Comparison of ENCODE assay signal across 11 cellular contexts in genomic region chr5:108720416-108720815, GRCh38. TPM values are rescaled to one million over a fixed set of nuclear protein-coding genes. Genes with fewer than 3 reads are reported as not detected.
DNase-seq lines count a peak whose midpoint lies in the region; ATAC-seq and TF ChIP-seq lines count a peak whose summit lies in the region.
"Had no signal": no experiment of that assay in that cellular context is flagged by ENCODE, and none has a peak within 500 bp of the region (broad histone marks: within the 10 kb centered on the region; RNA-seq: fewer than 3 reads in every experiment).

No MANE protein-coding gene starts in this region.

- no peaks in the 10 kb centered on the region for H3K36me3 Mint-ChIP-seq in activated CD8-positive, alpha-beta memory T cell treated with anti-CD3 and anti-CD28 coated beads, Interleukin-2, amount 10 ng/mL, durations not matched to agents 7 days and 5 days
- no peaks in the 10 kb centered on the region for H3K36me3 Mint-ChIP-seq in stimulated activated effector memory CD8-positive, alpha-beta T cell treated with anti-CD3 and anti-CD28 coated beads, Interleukin-12 subunit alpha, Interleukin-12 subunit beta, amount 100 ng/mL, for 72 hours
- H3K36me3 Mint-ChIP-seq in T-cell, result no peaks in the 10 kb centered on the region

- no peak overlapping the region for H2AFZ ChIP-seq in IMR-90 (replicated peaks; ENCODE audit: low read length, poor library complexity)

- no peaks in the 10 kb centered on the region for H3K9me3 Mint-ChIP-seq in activated CD8-positive, alpha-beta memory T cell treated with anti-CD3 and anti-CD28 coated beads, Interleukin-2, amount 10 ng/mL, durations not matched to agents 7 days and 5 days (ENCODE audit: low read depth)
- H3K9me3 Mint-ChIP-seq in stimulated activated effector memory CD8-positive, alpha-beta T cell treated with anti-CD3 and anti-CD28 coated beads, Interleukin-12 subunit alpha, Interleukin-12 subunit beta, amount 100 ng/mL, for 72 hours, result no peaks in the 10 kb centered on the region
- no peaks in the 10 kb centered on the region for H3K9me3 Mint-ChIP-seq in T-cell

- H3K27me3 ChIP-seq in IMR-90 (ENCODE audit: control insufficient read depth, insufficient read depth, low read length), result no peaks in the 10 kb centered on the region
- H3K27me3 ChIP-seq: cardiac muscle cell had no signal

- DNase-seq in activated CD8-positive, alpha-beta memory T cell treated with anti-CD3 and anti-CD28 coated beads, Interleukin-2, amount 10 ng/mL, durations not matched to agents 7 days and 5 days, result no peak
- no peak for DNase-seq in activated CD8-positive, alpha-beta memory T cell treated with anti-CD3 and anti-CD28 coated beads, Interleukin-2, amount 50 U/mL, for 48 hours
- peak; percentile 21 for DNase-seq in IMR-90
- DNase-seq in stimulated activated effector memory CD8-positive, alpha-beta T cell treated with anti-CD3 and anti-CD28 coated beads, Interleukin-12 subunit alpha, Interleukin-12 subunit beta, amount 100 ng/mL, for 72 hours (ENCODE audit: low spot score in 2 of 2), result no peak
- no peak for DNase-seq in T-cell
- DNase-seq in ecto neural progenitor cell (ENCODE audit: low spot score), result no peak
- no peak for DNase-seq in DMS53 treated with DMSO at 0.1 percent for 48 hours (lab: John Stamatoyannopoulos, UW; ENCODE audit: unreplicated experiment)
- DNase-seq: NCI-H1436; stimulated activated naive CD4-positive, alpha-beta T cell treated with Interleukin-2 at 50 U/mL for 16 hours had no signal

- H3K56ac ChIP-seq in IMR-90 (ENCODE audit: extremely low read depth, insufficient read depth, low read length), result no peak overlapping the region

- H3K4me3 Mint-ChIP-seq in activated CD8-positive, alpha-beta memory T cell treated with anti-CD3 and anti-CD28 coated beads, Interleukin-2, amount 10 ng/mL, durations not matched to agents 7 days and 5 days, result no peak overlapping the region
- H3K4me3 Mint-ChIP-seq in stimulated activated effector memory CD8-positive, alpha-beta T cell treated with anti-CD3 and anti-CD28 coated beads, Interleukin-12 subunit alpha, Interleukin-12 subunit beta, amount 100 ng/mL, for 72 hours, result no peak overlapping the region
- H3K4me3 Mint-ChIP-seq in T-cell, result no peak overlapping the region

- no peak overlapping the region for H4K91ac ChIP-seq in IMR-90 (ENCODE audit: insufficient read depth, low read depth, low read length)

- dilution Hi-C loops in IMR-90 (cut with HindIII; ENCODE audit: low sequenced_read_pairs, unreplicated experiment), result no loop called here

- H3K4me1 Mint-ChIP-seq in activated CD8-positive, alpha-beta memory T cell treated with anti-CD3 and anti-CD28 coated beads, Interleukin-2, amount 10 ng/mL, durations not matched to agents 7 days and 5 days, result peaks cover 7% of the 10 kb centered on the region
- H3K4me1 Mint-ChIP-seq in stimulated activated effector memory CD8-positive, alpha-beta T cell treated with anti-CD3 and anti-CD28 coated beads, Interleukin-12 subunit alpha, Interleukin-12 subunit beta, amount 100 ng/mL, for 72 hours, result no peaks in the 10 kb centered on the region
- H3K4me1 Mint-ChIP-seq in T-cell, result no peaks in the 10 kb centered on the region

- H3K27ac ChIP-seq in IMR-90 (ENCODE audit: insufficient read depth, low read length), result no peak overlapping the region
- H3K27ac ChIP-seq: cardiac muscle cell had no signal

- no peak overlapping the region for H2BK5ac ChIP-seq in IMR-90 (ENCODE audit: low read depth, low read length, poor library complexity, severe bottlenecking)

- no peak overlapping the region for H3K9ac ChIP-seq in IMR-90 (ENCODE audit: low read depth, low read length)

- H3K4me3 ChIP-seq in IMR-90 (ENCODE audit: insufficient read depth, low read depth, low read length), result no peak overlapping the region
- H3K4me3 ChIP-seq: cardiac muscle cell had no signal

- H4K20me1 ChIP-seq in IMR-90 (ENCODE audit: insufficient read depth, low read length), result no peaks in the 10 kb centered on the region

- H3K4me1 ChIP-seq in IMR-90 (ENCODE audit: control insufficient read depth, insufficient read depth, low read length), result no peaks in the 10 kb centered on the region

- TF ChIP-seq POLR2A in IMR-90 (IDR thresholded peaks at IDR 0.05; ENCODE audit: low read depth, low read length), result no peak

- TF ChIP-seq RAD21 in IMR-90 (IDR thresholded peaks at IDR 0.05; ENCODE audit: low read length), result no peak

- H3K36me3 ChIP-seq in IMR-90 (ENCODE audit: control insufficient read depth, insufficient read depth, low read length), result no peaks in the 10 kb centered on the region
- H3K36me3 ChIP-seq: cardiac muscle cell had no signal

- intact Hi-C loops in IMR-90 (cut with micrococcal nuclease), result no loop called here

- no peak overlapping the region for H3K23ac ChIP-seq in IMR-90 (ENCODE audit: low read depth, low read length)

- ATAC-seq in activated CD8-positive, alpha-beta memory T cell treated with anti-CD3 and anti-CD28 coated beads, Interleukin-2, amount 10 ng/mL, durations not matched to agents 7 days and 5 days, result peak; percentile 60
- ATAC-seq in HG02642 (IDR thresholded peaks at IDR 0.05; ENCODE audit: poor library complexity, unreplicated experiment) (peak; percentile 95), IMR-90 (ENCODE audit: low read depth) (no peak), T-cell (replicated peaks in 1 of 4) (no peak)
- peak; percentile 86 for ATAC-seq in stimulated activated effector memory CD8-positive, alpha-beta T cell treated with anti-CD3 and anti-CD28 coated beads, Interleukin-12 subunit alpha, Interleukin-12 subunit beta, amount 100 ng/mL, for 72 hours

- H3K27me3 Mint-ChIP-seq in activated CD8-positive, alpha-beta memory T cell treated with anti-CD3 and anti-CD28 coated beads, Interleukin-2, amount 10 ng/mL, durations not matched to agents 7 days and 5 days, result peaks cover 14% of the 10 kb centered on the region
- H3K27me3 Mint-ChIP-seq in T-cell, result peaks cover 6 to 9% of the 10 kb centered on the region in 2 donors

- no peak overlapping the region for H2BK15ac ChIP-seq in IMR-90 (ENCODE audit: low read depth, low read length)

- H2BK20ac ChIP-seq in IMR-90 (ENCODE audit: low read depth, low read length), result no peak overlapping the region

- in situ Hi-C loops in IMR-90 (cut with MboI; ENCODE audit: low sequenced_read_pairs), result no loop called here

- H4K8ac ChIP-seq in IMR-90 (ENCODE audit: low read depth in 2 of 2, low read length in 2 of 2), result no peak overlapping the region

- TF ChIP-seq CTCF in IMR-90 (conservative IDR thresholded peaks at IDR 0.05; ENCODE audit: low read depth, low read length), result no peak

- H3K9me3 ChIP-seq in IMR-90 (ENCODE audit: control insufficient read depth, insufficient read depth, low read length), result no peaks in the 10 kb centered on the region

- H3K18ac ChIP-seq in IMR-90 (ENCODE audit: low read depth, low read length), result no peak overlapping the region

- no peaks in the 10 kb centered on the region for H3K9me1 ChIP-seq in IMR-90 (ENCODE audit: insufficient read depth, low read length)

- CTCF ChIA-PET in activated CD8-positive, alpha-beta memory T cell treated with anti-CD3 and anti-CD28 coated beads, Interleukin-2, amount 10 ng/mL, durations not matched to agents 7 days and 5 days (lab: Charles Lee), result no interaction called here
- CTCF ChIA-PET in IMR-90 (lab: Yijun Ruan, JAX) (no interaction called here), T-cell (lab: Charles Lee) (no interaction called here)

- POLR2A ChIA-PET in IMR-90 (lab: Charles Lee; ENCODE audit: unreplicated experiment), result no interaction called here
- POLR2A ChIA-PET in T-cell (lab: Charles Lee), result no interaction called here

- no TSS peak for BruUV-seq in IMR-90 (replicated peaks; lab: Mats Ljungman, UMichigan)

- H3K14ac ChIP-seq in IMR-90 (replicated peaks; ENCODE audit: low read depth, low read length), result 0 out of 2 replicates have a peak overlapping the region, but pooled peaks have one; percentile 10

- no peak overlapping the region for H2BK120ac ChIP-seq in IMR-90 (ENCODE audit: low read depth, low read length)

- H2AK9ac ChIP-seq in IMR-90 (replicated peaks; ENCODE audit: low read depth, low read length, poor library complexity), result no peak overlapping the region

- no peak overlapping the region for H4K5ac ChIP-seq in IMR-90 (ENCODE audit: low read depth, low read length)

- H2AK5ac ChIP-seq in IMR-90 (ENCODE audit: low read depth, low read length), result no peak overlapping the region

- H3K27ac Mint-ChIP-seq in activated CD8-positive, alpha-beta memory T cell treated with anti-CD3 and anti-CD28 coated beads, Interleukin-2, amount 10 ng/mL, durations not matched to agents 7 days and 5 days, result no peak overlapping the region
- H3K27ac Mint-ChIP-seq in stimulated activated effector memory CD8-positive, alpha-beta T cell treated with anti-CD3 and anti-CD28 coated beads, Interleukin-12 subunit alpha, Interleukin-12 subunit beta, amount 100 ng/mL, for 72 hours, result no peak overlapping the region
- no peak overlapping the region for H3K27ac Mint-ChIP-seq in T-cell

- H3K79me1 ChIP-seq in IMR-90 (ENCODE audit: low read depth in 1 of 2, low read length in 2 of 2), result no peaks in the 10 kb centered on the region

- H3K4me2 ChIP-seq in IMR-90 (ENCODE audit: low read depth, low read length), result no peak overlapping the region

- H3K4ac ChIP-seq in IMR-90 (ENCODE audit: low read depth, low read length), result no peak overlapping the region

TF ChIP-seq in IMR-90, 13 proteins besides CTCF, POLR2A, EP300 and RAD21 (continues in another document):
- TF ChIP-seq ELK1 (IDR thresholded peaks at IDR 0.05; ENCODE audit: borderline replicate concordance, low read depth, low read length) (no peak), CEBPB (IDR thresholded peaks at IDR 0.05; ENCODE audit: low read depth, low read length) (0 out of 2 replicates have a peak, but pooled peaks have one; percentile 6)

RNA-seq across cellular contexts. Expression of gene FER, which starts 27.3 kb away (rescaled TPM):
- 10 to 100 TPM in 1 of 2 experiments, 1 to 10 TPM in 1; 9.0 to 11.7 TPM for total RNA-seq in activated CD8-positive, alpha-beta memory T cell treated with anti-CD3 and anti-CD28 coated beads, Interleukin-2, amount 10 ng/mL, durations not matched to agents 7 days and 5 days
- total RNA-seq in IMR-90 (2012; rRNA removed) (32.4 and 39.2 TPM in 2 replicates), T-cell (10 to 100 TPM in 3 of 5 donors, 1 to 10 TPM in 2; 7.0 to 19.6 (median 10.4) TPM)
- polyA plus RNA-seq in IMR-90 (2012; rRNA removed), result 2.6 and 3.5 TPM in 2 replicates
- polyA plus RNA-seq in IMR-90 (2012; cell fraction: cytosol; rRNA removed), result 0.36 and 1.5 TPM in 2 replicates
- polyA plus RNA-seq in IMR-90 (2012; cell fraction: nucleus; rRNA removed; ENCODE audit: low replicate concordance), result 0.65 and 7.8 TPM in 2 replicates

Comparison
In these comparisons a context has a peak if more than half of its experiments do, and no peak if none do; other contexts are left out.
1. ATAC-seq: peak in activated CD8-positive, alpha-beta memory T cell treated with anti-CD3 and anti-CD28 coated beads, Interleukin-2, amount 10 ng/mL, durations not matched to agents 7 days and 5 days (single experiment), HG02642 (single experiment) and stimulated activated effector memory CD8-positive, alpha-beta T cell treated with anti-CD3 and anti-CD28 coated beads, Interleukin-12 subunit alpha, Interleukin-12 subunit beta, amount 100 ng/mL, for 72 hours (single experiment); none in IMR-90 (single experiment) and T-cell (0 of 4).